In the genomic region with DNA sequence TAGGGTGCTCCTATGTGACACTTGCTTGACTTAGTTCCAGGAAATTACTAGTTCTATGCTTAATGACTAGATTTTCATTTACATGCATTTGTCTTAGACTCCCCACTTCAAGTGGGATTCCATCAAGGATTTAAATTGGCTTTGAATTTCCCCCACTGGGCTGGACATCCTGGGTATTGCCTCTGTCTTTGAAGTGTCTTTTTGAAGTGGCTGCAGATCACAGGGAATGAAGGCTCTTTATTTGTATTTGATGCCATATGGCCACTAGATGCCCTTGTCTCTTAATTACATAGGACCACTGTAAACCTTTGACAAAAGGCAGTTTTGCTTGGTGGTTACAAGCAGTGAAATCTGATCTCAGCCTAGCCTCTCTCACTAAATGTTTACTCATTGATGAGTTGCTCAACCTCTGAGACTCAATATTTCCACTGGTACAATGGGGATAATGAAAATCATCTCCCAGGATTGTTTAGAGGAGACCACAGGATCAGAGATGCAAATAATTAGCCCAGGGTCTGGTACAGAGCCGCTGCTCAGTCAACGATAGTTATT, we compare ENCODE assay signal across 1 cellular context.
TF ChIP-seq lines count a peak whose summit lies in the region.

No MANE protein-coding gene starts in this region.

TF ChIP-seq in GM23338, 12 proteins besides CTCF, POLR2A, EP300 and RAD21 (continued from another document):
- TF ChIP-seq, protein P1, sequence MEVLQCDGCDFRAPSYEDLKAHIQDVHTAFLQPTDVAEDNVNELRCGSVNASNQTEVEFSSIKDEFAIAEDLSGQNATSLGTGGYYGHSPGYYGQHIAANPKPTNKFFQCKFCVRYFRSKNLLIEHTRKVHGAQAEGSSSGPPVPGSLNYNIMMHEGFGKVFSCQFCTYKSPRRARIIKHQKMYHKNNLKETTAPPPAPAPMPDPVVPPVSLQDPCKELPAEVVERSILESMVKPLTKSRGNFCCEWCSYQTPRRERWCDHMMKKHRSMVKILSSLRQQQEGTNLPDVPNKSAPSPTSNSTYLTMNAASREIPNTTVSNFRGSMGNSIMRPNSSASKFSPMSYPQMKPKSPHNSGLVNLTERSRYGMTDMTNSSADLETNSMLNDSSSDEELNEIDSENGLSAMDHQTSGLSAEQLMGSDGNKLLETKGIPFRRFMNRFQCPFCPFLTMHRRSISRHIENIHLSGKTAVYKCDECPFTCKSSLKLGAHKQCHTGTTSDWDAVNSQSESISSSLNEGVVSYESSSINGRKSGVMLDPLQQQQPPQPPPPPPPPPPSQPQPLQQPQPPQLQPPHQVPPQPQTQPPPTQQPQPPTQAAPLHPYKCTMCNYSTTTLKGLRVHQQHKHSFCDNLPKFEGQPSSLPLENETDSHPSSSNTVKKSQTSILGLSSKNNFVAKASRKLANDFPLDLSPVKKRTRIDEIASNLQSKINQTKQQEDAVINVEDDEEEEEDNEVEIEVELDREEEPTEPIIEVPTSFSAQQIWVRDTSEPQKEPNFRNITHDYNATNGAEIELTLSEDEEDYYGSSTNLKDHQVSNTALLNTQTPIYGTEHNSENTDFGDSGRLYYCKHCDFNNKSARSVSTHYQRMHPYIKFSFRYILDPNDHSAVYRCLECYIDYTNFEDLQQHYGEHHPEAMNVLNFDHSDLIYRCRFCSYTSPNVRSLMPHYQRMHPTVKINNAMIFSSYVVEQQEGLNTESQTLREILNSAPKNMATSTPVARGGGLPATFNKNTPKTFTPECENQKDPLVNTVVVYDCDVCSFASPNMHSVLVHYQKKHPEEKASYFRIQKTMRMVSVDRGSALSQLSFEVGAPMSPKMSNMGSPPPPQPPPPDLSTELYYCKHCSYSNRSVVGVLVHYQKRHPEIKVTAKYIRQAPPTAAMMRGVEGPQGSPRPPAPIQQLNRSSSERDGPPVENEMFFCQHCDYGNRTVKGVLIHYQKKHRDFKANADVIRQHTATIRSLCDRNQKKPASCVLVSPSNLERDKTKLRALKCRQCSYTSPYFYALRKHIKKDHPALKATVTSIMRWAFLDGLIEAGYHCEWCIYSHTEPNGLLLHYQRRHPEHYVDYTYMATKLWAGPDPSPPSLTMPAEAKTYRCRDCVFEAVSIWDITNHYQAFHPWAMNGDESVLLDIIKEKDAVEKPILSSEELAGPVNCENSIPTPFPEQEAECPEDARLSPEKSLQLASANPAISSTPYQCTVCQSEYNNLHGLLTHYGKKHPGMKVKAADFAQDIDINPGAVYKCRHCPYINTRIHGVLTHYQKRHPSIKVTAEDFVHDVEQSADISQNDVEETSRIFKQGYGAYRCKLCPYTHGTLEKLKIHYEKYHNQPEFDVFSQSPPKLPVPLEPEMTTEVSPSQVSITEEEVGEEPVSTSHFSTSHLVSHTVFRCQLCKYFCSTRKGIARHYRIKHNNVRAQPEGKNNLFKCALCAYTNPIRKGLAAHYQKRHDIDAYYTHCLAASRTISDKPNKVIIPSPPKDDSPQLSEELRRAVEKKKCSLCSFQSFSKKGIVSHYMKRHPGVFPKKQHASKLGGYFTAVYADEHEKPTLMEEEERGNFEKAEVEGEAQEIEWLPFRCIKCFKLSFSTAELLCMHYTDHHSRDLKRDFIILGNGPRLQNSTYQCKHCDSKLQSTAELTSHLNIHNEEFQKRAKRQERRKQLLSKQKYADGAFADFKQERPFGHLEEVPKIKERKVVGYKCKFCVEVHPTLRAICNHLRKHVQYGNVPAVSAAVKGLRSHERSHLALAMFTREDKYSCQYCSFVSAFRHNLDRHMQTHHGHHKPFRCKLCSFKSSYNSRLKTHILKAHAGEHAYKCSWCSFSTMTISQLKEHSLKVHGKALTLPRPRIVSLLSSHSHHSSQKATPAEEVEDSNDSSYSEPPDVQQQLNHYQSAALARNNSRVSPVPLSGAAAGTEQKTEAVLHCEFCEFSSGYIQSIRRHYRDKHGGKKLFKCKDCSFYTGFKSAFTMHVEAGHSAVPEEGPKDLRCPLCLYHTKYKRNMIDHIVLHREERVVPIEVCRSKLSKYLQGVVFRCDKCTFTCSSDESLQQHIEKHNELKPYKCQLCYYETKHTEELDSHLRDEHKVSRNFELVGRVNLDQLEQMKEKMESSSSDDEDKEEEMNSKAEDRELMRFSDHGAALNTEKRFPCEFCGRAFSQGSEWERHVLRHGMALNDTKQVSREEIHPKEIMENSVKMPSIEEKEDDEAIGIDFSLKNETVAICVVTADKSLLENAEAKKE (CRISPR knock-in tag; IDR thresholded peaks at IDR 0.05) = no peak
TF ChIP-seq in GM23338: peak in this region for 0.
